ENCODE assay signal across 1 cellular context in the genomic region with DNA sequence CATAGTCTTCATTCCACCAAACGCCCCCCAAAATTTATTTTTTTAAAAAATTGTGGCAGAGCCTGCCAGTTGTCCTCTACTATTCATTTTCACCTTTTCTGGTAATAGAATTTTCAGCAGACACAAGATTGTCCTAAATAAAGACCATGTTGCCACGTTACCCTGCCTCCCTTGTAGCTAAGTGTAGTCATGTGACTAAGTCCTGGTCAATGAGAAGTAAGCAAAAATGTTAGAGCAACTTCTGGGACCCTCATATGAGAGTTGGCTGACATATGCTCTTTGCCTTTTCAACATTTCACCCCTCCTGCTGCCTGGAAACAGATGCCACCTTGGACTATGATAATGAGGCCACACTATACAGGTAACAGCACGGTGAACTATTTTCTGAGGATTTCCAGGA.
TF ChIP-seq lines count a peak whose summit lies in the region.

No MANE protein-coding gene starts in this region.

TF ChIP-seq in H1, 55 proteins besides CTCF, POLR2A, EP300 and RAD21 (continued from another document):
- TF ChIP-seq, protein P1, sequence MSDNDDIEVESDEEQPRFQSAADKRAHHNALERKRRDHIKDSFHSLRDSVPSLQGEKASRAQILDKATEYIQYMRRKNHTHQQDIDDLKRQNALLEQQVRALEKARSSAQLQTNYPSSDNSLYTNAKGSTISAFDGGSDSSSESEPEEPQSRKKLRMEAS (IDR thresholded peaks at IDR 0.05), result no peak
- no peak for TF ChIP-seq SP4 (IDR thresholded peaks at IDR 0.05; ENCODE audit: low read length)
- no peak for TF ChIP-seq SIX5 (IDR thresholded peaks at IDR 0.05; ENCODE audit: low read depth, low read length)
- TF ChIP-seq CHD1 (IDR thresholded peaks at IDR 0.05; ENCODE audit: low read depth, low read length), result no peak
- TF ChIP-seq SIN3A (conservative IDR thresholded peaks at IDR 0.05 in 1 of 2, IDR thresholded peaks at IDR 0.05 in 1 of 2; ENCODE audit: low read depth in 1 of 2, low read length in 2 of 2), result no peak
- TF ChIP-seq, protein P2, sequence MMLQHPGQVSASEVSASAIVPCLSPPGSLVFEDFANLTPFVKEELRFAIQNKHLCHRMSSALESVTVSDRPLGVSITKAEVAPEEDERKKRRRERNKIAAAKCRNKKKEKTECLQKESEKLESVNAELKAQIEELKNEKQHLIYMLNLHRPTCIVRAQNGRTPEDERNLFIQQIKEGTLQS (IDR thresholded peaks at IDR 0.05; ENCODE audit: insufficient read depth, low read depth, low read length), result no peak
- no peak for TF ChIP-seq NANOG (IDR thresholded peaks at IDR 0.05; ENCODE audit: insufficient read depth, low read depth, low read length, poor library complexity, severe bottlenecking)
- no peak for TF ChIP-seq CREB1 (IDR thresholded peaks at IDR 0.05)
